In genomic region chr5:81639556-81639955, GRCh38 we compare ENCODE assay signal across 1 cellular context.
TF ChIP-seq lines count a peak whose summit lies in the region.

No MANE protein-coding gene starts in this region.

TF ChIP-seq in IMR-90, 13 proteins besides CTCF, POLR2A, EP300 and RAD21:
- no peak for TF ChIP-seq CHD1 (IDR thresholded peaks at IDR 0.05; ENCODE audit: low read depth, low read length)
